In genomic region chr11:35167451-35167954, GRCh38 we compare ENCODE assay signal across 10 cellular contexts. TPM values are rescaled to one million over a fixed set of nuclear protein-coding genes. Genes with fewer than 3 reads are reported as not detected.
DNase-seq lines count a peak whose midpoint lies in the region; ATAC-seq and TF ChIP-seq lines count a peak whose summit lies in the region.
"Had no signal": no experiment of that assay in that cellular context is flagged by ENCODE, and none has a peak within 500 bp of the region (broad histone marks: within the 10 kb centered on the region; RNA-seq: fewer than 3 reads in every experiment).

No MANE protein-coding gene starts in this region.

- peaks cover 9 to 62% of the 10 kb centered on the region in 2 experiments for H3K4me1 ChIP-seq in SK-N-SH (ENCODE audit: control insufficient read depth in 1 of 2, insufficient read depth in 2 of 2, low read depth in 1 of 2, low read length in 1 of 2)
- H3K4me1 ChIP-seq in ascending aorta, result peaks cover 26 to 74% of the 10 kb centered on the region in 2 donors
- H3K4me1 ChIP-seq in testis, result no peaks in the 10 kb centered on the region

- DNase-seq in SK-N-SH (no peak), ascending aorta (ENCODE audit: low spot score in 2 of 2) (peak in 1 of 2 donors; percentile 78), testis (peak; percentile 21), NCI-H526 treated with DMSO at 0.1 percent for 48 hours (lab: John Stamatoyannopoulos, UW) (no peak), COLO829 (ENCODE audit: low spot score) (no peak)
- DNase-seq in stimulated activated CD4-positive, alpha-beta T cell treated with anti-CD3 and anti-CD28 coated beads, Interleukin-12 subunit alpha, Interleukin-12 subunit beta, amount 100 ng/mL, for 4 hours, result no peak
- DNase-seq: NCI-H510A treated with DMSO at 0.1 percent for 48 hours had no signal

- H3K27ac ChIP-seq in SK-N-SH (ENCODE audit: low read depth in 2 of 2, low read length in 1 of 2) (peak overlapping the region; percentile 58 to 96), ascending aorta (peak overlapping the region; percentile 87 to 89), layer of hippocampus (ENCODE audit: low read depth, low read length) (peak overlapping the region; percentile 48), testis (no peak overlapping the region)
- H3K27ac ChIP-seq: 22Rv1 had no signal

- intact Hi-C loops in ascending aorta (cut with DNase I), result loop anchor here (2.0 to 5.0 kb wide), 5 partner anchors 27 to 200 kb away; no protein-coding TSS in a partner anchor
- intact Hi-C loops in testis (cut with DNase I; ENCODE audit: low total_unique reads), result no loop called here

- no peak for TF ChIP-seq RAD21 in SK-N-SH (IDR thresholded peaks at IDR 0.05; ENCODE audit: low read length)

- TF ChIP-seq CTCF in SK-N-SH (IDR thresholded peaks at IDR 0.05), result no peak
- TF ChIP-seq CTCF in ascending aorta (IDR thresholded peaks at IDR 0.05), result no peak
- no peak for TF ChIP-seq CTCF in testis (IDR thresholded peaks at IDR 0.05)

- no peaks in the 10 kb centered on the region for H3K9me3 ChIP-seq in SK-N-SH
- no peaks in the 10 kb centered on the region for H3K9me3 ChIP-seq in ascending aorta
- H3K9me3 ChIP-seq in testis, result no peaks in the 10 kb centered on the region

- H3K79me2 ChIP-seq in SK-N-SH (ENCODE audit: insufficient read depth), result peaks cover 96% of the 10 kb centered on the region

- H4K20me1 ChIP-seq in SK-N-SH (ENCODE audit: insufficient read depth), result no peaks in the 10 kb centered on the region

- POLR2A ChIA-PET in SK-N-SH (lab: Yijun Ruan, JAX), result no interaction called here

- H2AFZ ChIP-seq in SK-N-SH (ENCODE audit: low read depth), result no peak overlapping the region

- TF ChIP-seq POLR2A in testis (IDR thresholded peaks at IDR 0.05), result no peak

- ATAC-seq in SK-N-SH treated with all-trans-retinoic acid at 6 μM for 48 hours, result no peak; the same call in 2 of the 3 replicates

- H3K36me3 ChIP-seq in SK-N-SH (replicated peaks in 1 of 2; ENCODE audit: control insufficient read depth in 1 of 2, insufficient read depth in 2 of 2, low read length in 1 of 2), result peaks cover 0 to 26% of the 10 kb centered on the region in 2 experiments
- no peaks in the 10 kb centered on the region for H3K36me3 ChIP-seq in ascending aorta
- no peaks in the 10 kb centered on the region for H3K36me3 ChIP-seq in testis (ENCODE audit: low read depth, missing control alignments)

- peak overlapping the region; percentile 72 for H3K4me2 ChIP-seq in SK-N-SH

- H3K9me2 ChIP-seq in SK-N-SH, result no peaks in the 10 kb centered on the region

- H3F3A ChIP-seq in SK-N-SH (replicated peaks; ENCODE audit: insufficient read depth), result peaks cover 58% of the 10 kb centered on the region

- TF ChIP-seq EP300 in SK-N-SH (IDR thresholded peaks at IDR 0.05; ENCODE audit: borderline replicate concordance in 1 of 2, low read depth in 1 of 2, low read length in 1 of 2), result no peak

- H3K4me3 ChIP-seq in SK-N-SH (ENCODE audit: low read depth in 2 of 2, low read length in 1 of 2) (no peak overlapping the region; a peak in 1 of 4 replicates), ascending aorta (no peak overlapping the region), testis (no peak overlapping the region)

- CTCF ChIA-PET in SK-N-SH (lab: Yijun Ruan, JAX), result interaction anchor here (1.0 kb wide), 1 partner anchor 170 kb away, joined by 3 read pairs; no protein-coding TSS in a partner anchor

- peak overlapping the region; percentile 65 for H3K9ac ChIP-seq in SK-N-SH

- H3K27me3 ChIP-seq in SK-N-SH (ENCODE audit: insufficient read depth), result no peaks in the 10 kb centered on the region
- no peaks in the 10 kb centered on the region for H3K27me3 ChIP-seq in ascending aorta
- H3K27me3 ChIP-seq in layer of hippocampus (ENCODE audit: control insufficient read depth, insufficient read depth, low read length), result no peaks in the 10 kb centered on the region
- H3K27me3 ChIP-seq in testis, result no peaks in the 10 kb centered on the region

- 90% methylated on average over 2 of the region's 2 CpGs for whole genome bisulfite sequencing in SK-N-SH (ENCODE audit: low lambda C conversion rate)
- WGBS in testis, 2 donors, result 38 to 42% methylated on average over 1 to 2 of the region's 2 CpGs

TF ChIP-seq in SK-N-SH, 30 proteins besides CTCF, POLR2A, EP300 and RAD21:
- TF ChIP-seq, protein P1, sequence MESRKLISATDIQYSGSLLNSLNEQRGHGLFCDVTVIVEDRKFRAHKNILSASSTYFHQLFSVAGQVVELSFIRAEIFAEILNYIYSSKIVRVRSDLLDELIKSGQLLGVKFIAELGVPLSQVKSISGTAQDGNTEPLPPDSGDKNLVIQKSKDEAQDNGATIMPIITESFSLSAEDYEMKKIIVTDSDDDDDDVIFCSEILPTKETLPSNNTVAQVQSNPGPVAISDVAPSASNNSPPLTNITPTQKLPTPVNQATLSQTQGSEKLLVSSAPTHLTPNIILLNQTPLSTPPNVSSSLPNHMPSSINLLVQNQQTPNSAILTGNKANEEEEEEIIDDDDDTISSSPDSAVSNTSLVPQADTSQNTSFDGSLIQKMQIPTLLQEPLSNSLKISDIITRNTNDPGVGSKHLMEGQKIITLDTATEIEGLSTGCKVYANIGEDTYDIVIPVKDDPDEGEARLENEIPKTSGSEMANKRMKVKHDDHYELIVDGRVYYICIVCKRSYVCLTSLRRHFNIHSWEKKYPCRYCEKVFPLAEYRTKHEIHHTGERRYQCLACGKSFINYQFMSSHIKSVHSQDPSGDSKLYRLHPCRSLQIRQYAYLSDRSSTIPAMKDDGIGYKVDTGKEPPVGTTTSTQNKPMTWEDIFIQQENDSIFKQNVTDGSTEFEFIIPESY (IDR thresholded peaks at IDR 0.05; ENCODE audit: borderline replicate concordance, low read depth), result no peak
- no peak for TF ChIP-seq SIN3A (IDR thresholded peaks at IDR 0.05; ENCODE audit: borderline replicate concordance, low read depth, low read length)
- TF ChIP-seq GATA2 (CRISPR knock-in tag; IDR thresholded peaks at IDR 0.05), result no peak
- TF ChIP-seq PBX3 (IDR thresholded peaks at IDR 0.05), result no peak
- TF ChIP-seq USF1 (IDR thresholded peaks at IDR 0.05; ENCODE audit: borderline replicate concordance, low read depth), result no peak
- TF ChIP-seq RCOR1 (IDR thresholded peaks at IDR 0.05; ENCODE audit: low read length), result no peak

TF ChIP-seq in SK-N-SH treated with all-trans-retinoic acid at 6 μM for 48 hours, 23 proteins besides CTCF, POLR2A, EP300 and RAD21:
- TF ChIP-seq ISL1 (CRISPR knock-in tag; IDR thresholded peaks at IDR 0.05) (no peak), BACH2 (CRISPR knock-in tag; IDR thresholded peaks at IDR 0.05; ENCODE audit: borderline replicate concordance) (no peak), ZC3H10 (CRISPR knock-in tag; IDR thresholded peaks at IDR 0.05) (no peak), PATZ1 (CRISPR knock-in tag; IDR thresholded peaks at IDR 0.05; ENCODE audit: borderline replicate concordance) (no peak), TOX (CRISPR knock-in tag; IDR thresholded peaks at IDR 0.05; ENCODE audit: borderline replicate concordance) (no peak), ARNTL (CRISPR knock-in tag; IDR thresholded peaks at IDR 0.05; ENCODE audit: borderline replicate concordance, low read depth) (no peak)
- TF ChIP-seq, protein P2, sequence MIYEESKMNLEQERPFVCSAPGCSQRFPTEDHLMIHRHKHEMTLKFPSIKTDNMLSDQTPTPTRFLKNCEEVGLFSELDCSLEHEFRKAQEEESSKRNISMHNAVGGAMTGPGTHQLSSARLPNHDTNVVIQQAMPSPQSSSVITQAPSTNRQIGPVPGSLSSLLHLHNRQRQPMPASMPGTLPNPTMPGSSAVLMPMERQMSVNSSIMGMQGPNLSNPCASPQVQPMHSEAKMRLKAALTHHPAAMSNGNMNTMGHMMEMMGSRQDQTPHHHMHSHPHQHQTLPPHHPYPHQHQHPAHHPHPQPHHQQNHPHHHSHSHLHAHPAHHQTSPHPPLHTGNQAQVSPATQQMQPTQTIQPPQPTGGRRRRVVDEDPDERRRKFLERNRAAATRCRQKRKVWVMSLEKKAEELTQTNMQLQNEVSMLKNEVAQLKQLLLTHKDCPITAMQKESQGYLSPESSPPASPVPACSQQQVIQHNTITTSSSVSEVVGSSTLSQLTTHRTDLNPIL (CRISPR knock-in tag; IDR thresholded peaks at IDR 0.05; ENCODE audit: low read depth), result no peak

RNA-seq across cellular contexts. Expression of gene CD44, which starts 28.5 kb away (rescaled TPM):
- polyA plus RNA-seq in SK-N-SH (2012; rRNA removed) (457 and 550 TPM in 2 replicates), testis (ENCODE audit: insufficient read depth, low read depth, low replicate concordance) (44.5 TPM)
- 360 and 443 TPM in 2 replicates for polyA plus RNA-seq in SK-N-SH (2012; cell fraction: cytosol; rRNA removed)
- 271 and 426 TPM in 2 replicates for polyA plus RNA-seq in SK-N-SH (2012; cell fraction: nucleus; rRNA removed)
- total RNA-seq in ascending aorta (188 TPM), testis (10 to 100 TPM in 1 of 2 donors, 1 to 10 TPM in 1; 4.0 to 13.4 TPM)

Comparison
In these comparisons a context has a peak if more than half of its experiments do, and no peak if none do; other contexts are left out.
1. H3K27ac ChIP-seq: peak in SK-N-SH (2 of 2), ascending aorta (2 of 2) and layer of hippocampus (single experiment); none in testis (0 of 2).
2. RNA of gene CD44, which starts 28.5 kb away (total RNA-seq): 188 TPM in ascending aorta (single experiment); 4.0 to 13.4 TPM in testis; every median in the first group is over 10 times any median in the second.